ENCODE assay signal across 16 cellular contexts in genomic region chr4:10083861-10084641, GRCh38. TPM values are rescaled to one million over a fixed set of nuclear protein-coding genes. Genes with fewer than 3 reads are reported as not detected.
A peak's percentile ranks its signal among the peaks of the same experiment; 100 is the strongest.
DNase-seq lines count a peak whose midpoint lies in the region; ATAC-seq and TF ChIP-seq lines count a peak whose summit lies in the region.
"Had no signal": no experiment of that assay in that cellular context is flagged by ENCODE, and none has a peak within 500 bp of the region (broad histone marks: within the 10 kb centered on the region; RNA-seq: fewer than 3 reads in every experiment).

No MANE protein-coding gene starts in this region.

- POLR2A ChIA-PET in MCF 10A (lab: Yijun Ruan, JAX) = no interaction called here

- DNase-seq in CD14-positive monocyte (ENCODE audit: low spot score) (peak; percentile 43), RWPE2 (ENCODE audit: low spot score) (peak; percentile 34), heart left ventricle (peak in 3 of 5 donors; percentile 28 to 68 (median 64)), ovary (peak in 3 of 5 donors; percentile 13 to 35 (median 22)), MCF 10A (ENCODE audit: unreplicated experiment) (no peak), NCI-H526 treated with DMSO at 0.1 percent for 48 hours (lab: John Stamatoyannopoulos, UW) (no peak), GM13976 (ENCODE audit: low spot score) (no peak)
- DNase-seq: esophagus squamous epithelium, NCI-H1436 treated with DMSO at 0.1 percent for 48 hours, NCI-H446 treated with DMSO at 0.1 percent for 48 hours, WERI-Rb-1 had no signal

- H3K36me3 ChIP-seq in RWPE2 (ENCODE audit: low read depth) (peaks cover 98% of the 10 kb centered on the region), heart left ventricle (peaks cover 3 to 100% (median 99%) of the 10 kb centered on the region in 9 donors), ovary (no peaks in the 10 kb centered on the region)

- CTCF ChIA-PET in MCF 10A (lab: Yijun Ruan, JAX) = interaction anchor here (0.8 to 0.9 kb wide), 2 partner anchors 19 to 67 kb away, joined by 3 read pairs; no protein-coding TSS in a partner anchor

- H3K4me3 ChIP-seq in RWPE2 (ENCODE audit: severe bottlenecking) (no peak overlapping the region), heart left ventricle (no peak overlapping the region), ovary (no peak overlapping the region)
- H3K4me3 ChIP-seq: esophagus squamous epithelium, thoracic aorta had no signal

- H3K9me3 Mint-ChIP-seq in CD14-positive monocyte (no peaks in the 10 kb centered on the region), MCF 10A (ENCODE audit: unreplicated experiment) (no peaks in the 10 kb centered on the region)
- H3K9me3 Mint-ChIP-seq: dendritic cell treated with granulocyte-macrophage colony-stimulating factor and Interleukin-4, amounts not matched to agents 40 ng/mL and 50 ng/mL, for 4 days had no signal

- no peak overlapping the region for H3K4me3 Mint-ChIP-seq in CD14-positive monocyte
- H3K4me3 Mint-ChIP-seq in MCF 10A (ENCODE audit: unreplicated experiment) = no peak overlapping the region
- H3K4me3 Mint-ChIP-seq: B cell; dendritic cell treated with granulocyte-macrophage colony-stimulating factor and Interleukin-4, amounts not matched to agents 40 ng/mL and 50 ng/mL, for 4 days had no signal

- H3K27me3 Mint-ChIP-seq in CD14-positive monocyte (ENCODE audit: low read depth in 3 of 3) = no peaks in the 10 kb centered on the region
- H3K27me3 Mint-ChIP-seq in MCF 10A (ENCODE audit: insufficient read depth, unreplicated experiment) = no peaks in the 10 kb centered on the region
- H3K27me3 Mint-ChIP-seq: B cell; dendritic cell treated with granulocyte-macrophage colony-stimulating factor and Interleukin-4, amounts not matched to agents 40 ng/mL and 50 ng/mL, for 4 days had no signal

- H3K27me3 ChIP-seq in RWPE2 (ENCODE audit: insufficient read depth, poor library complexity, severe bottlenecking) (no peaks in the 10 kb centered on the region), heart left ventricle (no peaks in the 10 kb centered on the region), ovary (no peaks in the 10 kb centered on the region)
- H3K27me3 ChIP-seq: esophagus squamous epithelium had no signal

- no peaks in the 10 kb centered on the region for H3K9me3 ChIP-seq in RWPE2 (ENCODE audit: severe bottlenecking)
- H3K9me3 ChIP-seq in heart left ventricle = no peaks in the 10 kb centered on the region
- no peaks in the 10 kb centered on the region for H3K9me3 ChIP-seq in ovary
- H3K9me3 ChIP-seq: esophagus squamous epithelium, thoracic aorta had no signal

- peak overlapping the region in 2 of 7 donors; percentile 26 to 72 for H3K27ac Mint-ChIP-seq in CD14-positive monocyte
- no peak overlapping the region for H3K27ac Mint-ChIP-seq in MCF 10A (ENCODE audit: low read depth, unreplicated experiment)
- H3K27ac Mint-ChIP-seq: B cell; dendritic cell treated with granulocyte-macrophage colony-stimulating factor and Interleukin-4, amounts not matched to agents 40 ng/mL and 50 ng/mL, for 4 days had no signal

- ATAC-seq in RWPE2 (ENCODE audit: low read depth) = no peak
- peak in 3 of 4 donors; percentile 27 to 52 (median 28) for ATAC-seq in heart left ventricle
- no peak for ATAC-seq in HG03457 (IDR thresholded peaks at IDR 0.05; ENCODE audit: unreplicated experiment)

- WGBS in heart left ventricle, 4 donors = 59 to 73% (median 70%) methylated on average over 19 to 23 of the region's 23 CpGs
- 61 to 69% (median 61%) methylated on average over 23 of the region's 23 CpGs for WGBS in ovary, 3 donors

- intact Hi-C loops in CD14-positive monocyte (cut with micrococcal nuclease) = no loop called here
- intact Hi-C loops in heart left ventricle (cut with DNase I) = no loop called here
- intact Hi-C loops in ovary (cut with DNase I) = no loop called here
- intact Hi-C loops in MCF 10A (cut with micrococcal nuclease) = no loop called here

- BruUV-seq in MCF 10A (replicated peaks; lab: Mats Ljungman, UMichigan) = no TSS peak

- TF ChIP-seq CTCF in CD14-positive monocyte (IDR thresholded peaks at IDR 0.05) (no peak), RWPE2 (IDR thresholded peaks at IDR 0.05; ENCODE audit: poor library complexity, severe bottlenecking) (no peak), heart left ventricle (IDR thresholded peaks at IDR 0.05) (no peak), ovary (IDR thresholded peaks at IDR 0.05) (no peak), MCF 10A (IDR thresholded peaks at IDR 0.05; ENCODE audit: unreplicated experiment) (no peak), GM13976 (IDR thresholded peaks at IDR 0.05; ENCODE audit: borderline replicate concordance, control extremely low read depth, extremely low read depth, insufficient read depth, missing control alignments) (no peak)

- H3K36me3 Mint-ChIP-seq in CD14-positive monocyte (peaks cover 97 to 98% of the 10 kb centered on the region in 2 donors), MCF 10A (ENCODE audit: insufficient read depth, unreplicated experiment) (peaks cover 69% of the 10 kb centered on the region)

- in situ Hi-C loops in GM13976 (cut with MboI; ENCODE audit: low sequenced_read_pairs, unreplicated experiment) = no loop called here

- H3K27ac ChIP-seq in RWPE2 (ENCODE audit: poor library complexity, severe bottlenecking) (no peak overlapping the region), heart left ventricle (peak overlapping the region in 11 of 12 donors; percentile 4 to 82 (median 51)), ovary (no peak overlapping the region)
- H3K27ac ChIP-seq: esophagus squamous epithelium, HL-60, WERI-Rb-1 had no signal

- peaks cover 10% of the 10 kb centered on the region for H3K4me1 Mint-ChIP-seq in CD14-positive monocyte
- H3K4me1 Mint-ChIP-seq in MCF 10A (ENCODE audit: insufficient read depth, unreplicated experiment) = no peaks in the 10 kb centered on the region
- H3K4me1 Mint-ChIP-seq: B cell had no signal

- TF ChIP-seq POLR2A in heart left ventricle (IDR thresholded peaks at IDR 0.05) (no peak), ovary (IDR thresholded peaks at IDR 0.05) (no peak)

- H3K4me1 ChIP-seq in RWPE2 (ENCODE audit: insufficient read depth, poor library complexity, severe bottlenecking) = peaks cover 6% of the 10 kb centered on the region
- peaks cover 0 to 59% (median 35%) of the 10 kb centered on the region in 12 donors for H3K4me1 ChIP-seq in heart left ventricle
- no peaks in the 10 kb centered on the region for H3K4me1 ChIP-seq in ovary (ENCODE audit: insufficient read depth)

- TF ChIP-seq EP300 in ovary (IDR thresholded peaks at IDR 0.05) = no peak

RNA-seq across cellular contexts. Expression of gene WDR1, which starts 32.5 kb away (rescaled TPM):
- polyA plus RNA-seq in CD14-positive monocyte (100 to 1,000 TPM; 243 to 251 TPM), heart left ventricle (100 to 1,000 TPM in 1 of 2 donors, 10 to 100 TPM in 1; 76.1 to 279 TPM), ovary (100 to 1,000 TPM; 140 to 351 TPM)
- total RNA-seq in heart left ventricle (100 to 1,000 TPM; 113 to 299 (median 185) TPM), ovary (100 to 1,000 TPM in 5 of 7 donors, 10 to 100 TPM in 2; 67.2 to 352 (median 260) TPM), MCF 10A (2022) (240 and 246 TPM in 2 replicates)

Comparison
In these comparisons a context has a peak if more than half of its experiments do, and no peak if none do; other contexts are left out.
1. DNase-seq: peak in CD14-positive monocyte (single experiment), RWPE2 (single experiment), heart left ventricle (3 of 5) and ovary (3 of 5); none in MCF 10A (single experiment), NCI-H526 treated with DMSO at 0.1 percent for 48 hours (single experiment) and GM13976 (single experiment).
2. ATAC-seq: peak in heart left ventricle (3 of 4); none in RWPE2 (single experiment) and HG03457 (single experiment).
3. H3K27ac ChIP-seq: peak in heart left ventricle (11 of 12); none in RWPE2 (single experiment) and ovary (0 of 2).